In the genomic region with DNA sequence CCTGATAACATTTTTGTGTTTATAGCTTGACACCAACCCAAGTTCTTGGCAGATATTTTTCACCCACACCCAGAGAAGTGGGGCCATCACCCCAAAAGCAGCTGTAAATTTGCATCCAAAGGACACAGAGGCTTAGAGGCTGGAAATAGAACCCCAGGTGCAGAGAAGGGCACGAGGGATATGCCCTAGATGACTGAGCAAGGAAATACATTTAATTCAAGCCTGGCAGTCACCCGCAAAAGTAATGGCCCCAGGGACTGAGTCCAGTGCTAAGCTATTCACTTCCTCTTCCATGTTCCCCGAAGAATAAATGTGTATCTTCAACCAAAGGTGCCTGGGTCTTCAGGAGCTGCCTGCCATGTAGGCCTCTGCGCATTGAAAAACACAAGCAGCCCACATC, we compare ENCODE assay signal across 1 cellular context.
TF ChIP-seq lines count a peak whose summit lies in the region.

No MANE protein-coding gene starts in this region.

TF ChIP-seq in K562, 482 proteins besides CTCF, POLR2A, EP300 and RAD21 (continued from another document):
- TF ChIP-seq SPI1 (IDR thresholded peaks at IDR 0.05; ENCODE audit: borderline replicate concordance, low read depth, low read length), result 0 out of 2 replicates have a peak, but pooled peaks have one; percentile 3
